ENCODE assay signal across 16 cellular contexts in the genomic region with DNA sequence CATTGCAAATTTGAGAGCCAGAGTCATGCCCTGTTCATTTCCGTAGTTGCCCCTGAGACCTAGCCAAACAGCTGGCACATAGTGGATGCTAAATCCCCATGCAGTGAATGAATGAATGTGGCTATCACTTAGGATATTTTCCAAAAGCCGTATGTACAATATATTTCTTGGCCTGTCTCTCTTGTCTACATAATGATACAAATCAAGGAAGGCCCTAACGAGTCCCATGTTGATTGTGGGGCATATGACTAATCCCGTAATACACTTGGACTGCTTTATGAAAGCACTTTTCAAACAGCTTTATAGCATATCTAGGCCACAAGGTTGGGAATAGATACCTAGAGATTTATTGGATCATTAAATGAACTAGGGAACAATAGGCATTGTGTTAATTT.
A peak's percentile ranks its signal among the peaks of the same experiment; 100 is the strongest.
DNase-seq lines count a peak whose midpoint lies in the region; ATAC-seq and TF ChIP-seq lines count a peak whose summit lies in the region.
"Had no signal": no experiment of that assay in that cellular context is flagged by ENCODE, and none has a peak within 500 bp of the region (broad histone marks: within the 10 kb centered on the region; RNA-seq: fewer than 3 reads in every experiment).

No MANE protein-coding gene starts in this region.

- peak overlapping the region in 1 of 2 donors; percentile 36 for H3K9ac ChIP-seq in duodenal mucosa (ENCODE audit: low read depth in 1 of 2, low read length in 2 of 2)

- H3K36me3 ChIP-seq in duodenal mucosa (ENCODE audit: control insufficient read depth in 1 of 2, insufficient read depth in 2 of 2, low read length in 2 of 2) (no peaks in the 10 kb centered on the region), vagina (no peaks in the 10 kb centered on the region)
- H3K36me3 ChIP-seq: left lung had no signal

- H3K4me1 Mint-ChIP-seq in nephron, result peaks cover 32% of the 10 kb centered on the region

- peak overlapping the region; percentile 14 to 65 (median 23) for H3K27ac Mint-ChIP-seq in nephron
- H3K27ac Mint-ChIP-seq: H9 had no signal

- H3K4me1 ChIP-seq in duodenal mucosa (ENCODE audit: control insufficient read depth in 1 of 2, insufficient read depth in 2 of 2, low read length in 2 of 2) (peaks cover 53 to 56% of the 10 kb centered on the region in 2 donors), vagina (peaks cover 30% of the 10 kb centered on the region)

- H3K4me3 Mint-ChIP-seq in nephron, result no peak overlapping the region

- peaks cover 43% of the 10 kb centered on the region for H3K27me3 Mint-ChIP-seq in nephron (ENCODE audit: low read depth)

- DNase-seq in DMS53 (lab: John Stamatoyannopoulos, UW), result peak; percentile 67
- DNase-seq in DMS53 treated with DMSO at 0.1 percent for 48 hours (lab: John Stamatoyannopoulos, UW; ENCODE audit: unreplicated experiment), result no peak
- DNase-seq in vagina (ENCODE audit: extremely low spot score in 2 of 2), result no peak
- no peak for DNase-seq in SHP77 treated with DMSO at 0.1 percent for 48 hours (lab: John Stamatoyannopoulos, UW)
- DNase-seq: 8988T; activated naive CD4-positive, alpha-beta T cell treated with anti-CD3 and anti-CD28 coated beads, Interleukin-2, amount 50 U/mL, for 16 hours; glutamatergic neuron; H9; left lung; NCI-H2081; T1000 had no signal

- H3K4me3 ChIP-seq in duodenal mucosa (ENCODE audit: low read depth in 1 of 2, low read length in 2 of 2), result peak overlapping the region in 1 of 2 donors; percentile 26
- no peak overlapping the region for H3K4me3 ChIP-seq in vagina
- H3K4me3 ChIP-seq: coronary artery, left lung had no signal

- no peaks in the 10 kb centered on the region for H3K36me3 Mint-ChIP-seq in nephron (ENCODE audit: low read depth)

- TF ChIP-seq CTCF in nephron (IDR thresholded peaks at IDR 0.05; ENCODE audit: unreplicated experiment in 3 of 3), result no peak
- no peak for TF ChIP-seq CTCF in vagina (IDR thresholded peaks at IDR 0.05)

- intact Hi-C loops in vagina (cut with DNase I), result no loop called here

- ATAC-seq in GM18511 (IDR thresholded peaks at IDR 0.05; ENCODE audit: unreplicated experiment), result no peak
- no peak for ATAC-seq in HG03159 (IDR thresholded peaks at IDR 0.05; ENCODE audit: unreplicated experiment)

- H3K9me3 Mint-ChIP-seq in nephron, result no peaks in the 10 kb centered on the region
- H3K9me3 Mint-ChIP-seq: H9 had no signal

- TF ChIP-seq POLR2A in vagina (IDR thresholded peaks at IDR 0.05), result no peak

- no peaks in the 10 kb centered on the region for H3K27me3 ChIP-seq in duodenal mucosa (ENCODE audit: control insufficient read depth in 1 of 2, insufficient read depth in 2 of 2, low read length in 2 of 2)
- H3K27me3 ChIP-seq in vagina, result no peaks in the 10 kb centered on the region

- no peaks in the 10 kb centered on the region for H3K9me3 ChIP-seq in duodenal mucosa (ENCODE audit: control insufficient read depth in 1 of 2, low read length in 2 of 2)
- H3K9me3 ChIP-seq in vagina, result no peaks in the 10 kb centered on the region
- H3K9me3 ChIP-seq: left lung had no signal

- peak overlapping the region; percentile 33 for H3K27ac ChIP-seq in duodenal mucosa (ENCODE audit: low read depth, low read length)
- H3K27ac ChIP-seq in vagina, result peak overlapping the region; percentile 33
- H3K27ac ChIP-seq: left lung had no signal
